ENCODE assay signal across 1 cellular context in the genomic region with DNA sequence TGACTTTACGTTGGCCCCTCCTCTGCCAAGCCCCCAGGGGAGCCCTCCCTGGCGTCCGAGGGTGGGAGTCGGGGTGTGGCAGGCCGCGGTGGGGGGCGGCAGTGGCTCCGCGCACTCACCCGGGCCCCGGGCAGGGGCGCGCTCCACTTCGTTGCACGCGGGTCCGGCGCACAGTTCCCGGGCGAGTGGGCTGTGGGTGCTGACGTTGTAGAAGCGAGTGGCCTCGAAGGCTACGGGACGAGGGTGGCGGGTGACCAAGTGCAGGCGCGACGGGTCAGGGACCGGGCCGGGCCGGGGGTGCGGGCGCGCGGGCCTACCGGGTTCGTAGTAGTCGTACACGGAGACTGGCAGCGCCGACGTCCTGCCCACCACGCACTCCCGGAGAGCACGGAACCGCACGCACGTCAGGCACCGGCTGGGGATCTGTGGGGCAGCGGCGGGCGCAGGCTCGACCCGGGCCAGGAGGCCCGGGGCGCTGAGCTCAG.
TF ChIP-seq lines count a peak whose summit lies in the region.

No MANE protein-coding gene starts in this region.

TF ChIP-seq in K562, 482 proteins besides CTCF, POLR2A, EP300 and RAD21 (continued from another document and continues in another):
- TF ChIP-seq ZBTB12 (CRISPR knock-in tag; IDR thresholded peaks at IDR 0.05), result peak; percentile 40; the same call in 1 of the 2 replicates
- TF ChIP-seq, protein P1, sequence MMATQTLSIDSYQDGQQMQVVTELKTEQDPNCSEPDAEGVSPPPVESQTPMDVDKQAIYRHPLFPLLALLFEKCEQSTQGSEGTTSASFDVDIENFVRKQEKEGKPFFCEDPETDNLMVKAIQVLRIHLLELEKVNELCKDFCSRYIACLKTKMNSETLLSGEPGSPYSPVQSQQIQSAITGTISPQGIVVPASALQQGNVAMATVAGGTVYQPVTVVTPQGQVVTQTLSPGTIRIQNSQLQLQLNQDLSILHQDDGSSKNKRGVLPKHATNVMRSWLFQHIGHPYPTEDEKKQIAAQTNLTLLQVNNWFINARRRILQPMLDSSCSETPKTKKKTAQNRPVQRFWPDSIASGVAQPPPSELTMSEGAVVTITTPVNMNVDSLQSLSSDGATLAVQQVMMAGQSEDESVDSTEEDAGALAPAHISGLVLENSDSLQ (IDR thresholded peaks at IDR 0.05), result 0 out of 2 replicates have a peak, but pooled peaks have one; percentile 14
- 0 out of 2 replicates have a peak, but pooled peaks have one; percentile 32 for TF ChIP-seq GABPB2 (CRISPR knock-in tag; conservative IDR thresholded peaks at IDR 0.05)
- peak; percentile 71 for TF ChIP-seq NRF1 (conservative IDR thresholded peaks at IDR 0.05 in 1 of 2, IDR thresholded peaks at IDR 0.05 in 1 of 2)
- peak; percentile 97 for TF ChIP-seq L3MBTL2 (IDR thresholded peaks at IDR 0.05)
- TF ChIP-seq, protein P2, sequence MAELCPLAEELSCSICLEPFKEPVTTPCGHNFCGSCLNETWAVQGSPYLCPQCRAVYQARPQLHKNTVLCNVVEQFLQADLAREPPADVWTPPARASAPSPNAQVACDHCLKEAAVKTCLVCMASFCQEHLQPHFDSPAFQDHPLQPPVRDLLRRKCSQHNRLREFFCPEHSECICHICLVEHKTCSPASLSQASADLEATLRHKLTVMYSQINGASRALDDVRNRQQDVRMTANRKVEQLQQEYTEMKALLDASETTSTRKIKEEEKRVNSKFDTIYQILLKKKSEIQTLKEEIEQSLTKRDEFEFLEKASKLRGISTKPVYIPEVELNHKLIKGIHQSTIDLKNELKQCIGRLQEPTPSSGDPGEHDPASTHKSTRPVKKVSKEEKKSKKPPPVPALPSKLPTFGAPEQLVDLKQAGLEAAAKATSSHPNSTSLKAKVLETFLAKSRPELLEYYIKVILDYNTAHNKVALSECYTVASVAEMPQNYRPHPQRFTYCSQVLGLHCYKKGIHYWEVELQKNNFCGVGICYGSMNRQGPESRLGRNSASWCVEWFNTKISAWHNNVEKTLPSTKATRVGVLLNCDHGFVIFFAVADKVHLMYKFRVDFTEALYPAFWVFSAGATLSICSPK (IDR thresholded peaks at IDR 0.05; ENCODE audit: borderline replicate concordance), result no peak
- no peak for TF ChIP-seq ZFP1 (CRISPR knock-in tag; IDR thresholded peaks at IDR 0.05)
- TF ChIP-seq ATF1 (CRISPR knock-in tag; IDR thresholded peaks at IDR 0.05), result no peak; the same call in 1 of the 2 replicates
- TF ChIP-seq ATF1 (tag; IDR thresholded peaks at IDR 0.05), result peak; percentile 93
- TF ChIP-seq GATAD2A (IDR thresholded peaks at IDR 0.05), result peak; percentile 61; the same call in 1 of the 2 replicates
- TF ChIP-seq SAFB (IDR thresholded peaks at IDR 0.05; ENCODE audit: borderline replicate concordance, low read depth, low read length), result peak; percentile 65; the same call in 1 of the 2 replicates
- peak; percentile 84 for TF ChIP-seq ZNF592 (IDR thresholded peaks at IDR 0.05)
- peak; percentile 41; the same call in 1 of the 2 replicates for TF ChIP-seq BHLHE40 (IDR thresholded peaks at IDR 0.05; ENCODE audit: low read length)
- TF ChIP-seq CXXC5 (CRISPR knock-in tag; IDR thresholded peaks at IDR 0.05), result peak; percentile 85
- TF ChIP-seq CREB1 (IDR thresholded peaks at IDR 0.05), result peak; percentile 71
- peak; percentile 69; the same call in 1 of the 2 replicates for TF ChIP-seq CREB1 (CRISPR knock-in tag; IDR thresholded peaks at IDR 0.05)
- TF ChIP-seq, protein P3, sequence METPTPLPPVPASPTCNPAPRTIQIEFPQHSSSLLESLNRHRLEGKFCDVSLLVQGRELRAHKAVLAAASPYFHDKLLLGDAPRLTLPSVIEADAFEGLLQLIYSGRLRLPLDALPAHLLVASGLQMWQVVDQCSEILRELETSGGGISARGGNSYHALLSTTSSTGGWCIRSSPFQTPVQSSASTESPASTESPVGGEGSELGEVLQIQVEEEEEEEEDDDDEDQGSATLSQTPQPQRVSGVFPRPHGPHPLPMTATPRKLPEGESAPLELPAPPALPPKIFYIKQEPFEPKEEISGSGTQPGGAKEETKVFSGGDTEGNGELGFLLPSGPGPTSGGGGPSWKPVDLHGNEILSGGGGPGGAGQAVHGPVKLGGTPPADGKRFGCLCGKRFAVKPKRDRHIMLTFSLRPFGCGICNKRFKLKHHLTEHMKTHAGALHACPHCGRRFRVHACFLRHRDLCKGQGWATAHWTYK (CRISPR knock-in tag; IDR thresholded peaks at IDR 0.05), result peak; percentile 90
- peak in 1 of 2 experiments; percentile 4; a peak in 1 of 4 replicates for TF ChIP-seq SIN3A (IDR thresholded peaks at IDR 0.05; ENCODE audit: borderline replicate concordance in 2 of 2, control insufficient read depth in 1 of 2, low read depth in 2 of 2, low read length in 2 of 2)
- 0 out of 4 replicates have a peak, but pooled peaks of 1 of the 2 experiments have one; percentile 16 for TF ChIP-seq TRIM24 (IDR thresholded peaks at IDR 0.05)
- TF ChIP-seq HDAC8 (tag; IDR thresholded peaks at IDR 0.05), result no peak
- TF ChIP-seq ZNF707 (CRISPR knock-in tag; conservative IDR thresholded peaks at IDR 0.05), result no peak
- TF ChIP-seq, protein P4, sequence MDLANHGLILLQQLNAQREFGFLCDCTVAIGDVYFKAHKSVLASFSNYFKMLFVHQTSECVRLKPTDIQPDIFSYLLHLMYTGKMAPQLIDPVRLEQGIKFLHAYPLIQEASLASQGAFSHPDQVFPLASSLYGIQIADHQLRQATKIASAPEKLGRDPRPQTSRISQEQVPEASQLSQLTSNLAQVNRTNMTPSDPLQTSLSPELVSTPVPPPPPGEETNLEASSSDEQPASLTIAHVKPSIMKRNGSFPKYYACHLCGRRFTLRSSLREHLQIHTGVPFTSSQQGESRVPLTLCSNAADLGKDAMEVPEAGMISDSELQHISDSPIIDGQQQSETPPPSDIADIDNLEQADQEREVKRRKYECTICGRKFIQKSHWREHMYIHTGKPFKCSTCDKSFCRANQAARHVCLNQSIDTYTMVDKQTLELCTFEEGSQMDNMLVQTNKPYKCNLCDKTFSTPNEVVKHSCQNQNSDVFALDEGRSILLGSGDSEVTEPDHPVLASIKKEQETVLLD (IDR thresholded peaks at IDR 0.05), result peak; percentile 39; the same call in 1 of the 2 replicates
- TF ChIP-seq ATF7 (IDR thresholded peaks at IDR 0.05), result peak; percentile 62
- peak; percentile 81 for TF ChIP-seq RBFOX2 (IDR thresholded peaks at IDR 0.05; ENCODE audit: low read depth, low read length)
- peak; percentile 96 for TF ChIP-seq FIP1L1 (IDR thresholded peaks at IDR 0.05; ENCODE audit: low read depth, low read length, poor library complexity, severe bottlenecking)
- peak; percentile 40; the same call in 1 of the 2 replicates for TF ChIP-seq SMAD4 (CRISPR knock-in tag; conservative IDR thresholded peaks at IDR 0.05)
- TF ChIP-seq SP2 (IDR thresholded peaks at IDR 0.05; ENCODE audit: extremely low read depth, low read depth, low read length, poor library complexity, severe bottlenecking), result no peak
- 0 out of 2 replicates have a peak, but pooled peaks have one; percentile 72 for TF ChIP-seq ERF (CRISPR knock-in tag; IDR thresholded peaks at IDR 0.05)
- TF ChIP-seq MGA (IDR thresholded peaks at IDR 0.05), result peak; percentile 92
- TF ChIP-seq ZFX (CRISPR knock-in tag; IDR thresholded peaks at IDR 0.05), result peak; percentile 89
- TF ChIP-seq ZBTB7A (IDR thresholded peaks at IDR 0.05; ENCODE audit: borderline replicate concordance, control insufficient read depth, low read depth, low read length), result peak; percentile 71; the same call in 1 of the 2 replicates
- TF ChIP-seq RB1 (IDR thresholded peaks at IDR 0.05; ENCODE audit: low read depth), result peak; percentile 77
